Comparison of ENCODE assay signal across 14 cellular contexts in the genomic region with DNA sequence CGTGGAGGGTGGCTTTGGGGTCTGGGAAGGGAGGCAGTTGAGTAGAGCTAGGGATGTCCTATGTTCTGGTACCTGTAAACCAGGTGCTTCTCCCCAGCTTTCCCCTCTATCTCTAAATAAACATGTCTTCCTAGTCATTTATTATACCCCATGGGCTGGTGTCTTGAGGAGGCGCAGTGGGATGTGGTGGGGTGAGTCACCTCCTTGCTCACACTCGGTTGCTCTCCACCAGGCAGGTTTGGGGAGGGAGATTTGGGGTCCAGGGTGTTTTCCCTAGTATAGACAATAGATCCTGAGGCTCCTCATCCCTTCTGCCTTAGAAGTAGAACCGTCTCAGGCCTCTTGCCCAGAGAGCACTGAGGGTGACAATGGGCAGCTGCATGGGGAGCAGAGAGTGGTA. TPM values are rescaled to one million over a fixed set of nuclear protein-coding genes. Genes with fewer than 3 reads are reported as not detected.
DNase-seq lines count a peak whose midpoint lies in the region; ATAC-seq and TF ChIP-seq lines count a peak whose summit lies in the region.
"Had no signal": no experiment of that assay in that cellular context is flagged by ENCODE, and none has a peak within 500 bp of the region (broad histone marks: within the 10 kb centered on the region; RNA-seq: fewer than 3 reads in every experiment).

No MANE protein-coding gene starts in this region.

- POLR2A ChIA-PET in activated CD8-positive, alpha-beta T cell treated with anti-CD3 and anti-CD28 coated beads for 36 hours (lab: Charles Lee): no interaction called here

- H3K27me3 Mint-ChIP-seq in IgD-negative memory B cell (no peaks in the 10 kb centered on the region), osteocyte (ENCODE audit: unreplicated experiment) (peaks cover 2% of the 10 kb centered on the region)
- H3K27me3 Mint-ChIP-seq in activated CD8-positive, alpha-beta T cell treated with anti-CD3 and anti-CD28 coated beads for 36 hours: no peaks in the 10 kb centered on the region
- no peaks in the 10 kb centered on the region for H3K27me3 Mint-ChIP-seq in central memory CD8-positive, alpha-beta T cell

- peak; percentile 47 for ATAC-seq in activated CD8-positive, alpha-beta T cell treated with anti-CD3 and anti-CD28 coated beads for 36 hours
- no peak for ATAC-seq in central memory CD8-positive, alpha-beta T cell (replicated peaks; ENCODE audit: extremely low read depth, poor library complexity, severe bottlenecking)
- ATAC-seq in HG03442 (IDR thresholded peaks at IDR 0.05; ENCODE audit: unreplicated experiment): no peak

- intact Hi-C loops in activated CD8-positive, alpha-beta T cell treated with anti-CD3 and anti-CD28 coated beads for 36 hours (cut with micrococcal nuclease): no loop called here

- peaks cover 56 to 62% (median 57%) of the 10 kb centered on the region in 3 donors for H3K4me1 Mint-ChIP-seq in IgD-negative memory B cell
- peaks cover 76% of the 10 kb centered on the region for H3K4me1 Mint-ChIP-seq in activated CD8-positive, alpha-beta T cell treated with anti-CD3 and anti-CD28 coated beads for 36 hours (ENCODE audit: low read depth)
- H3K4me1 Mint-ChIP-seq in central memory CD8-positive, alpha-beta T cell: peaks cover 90% of the 10 kb centered on the region
- peaks cover 3% of the 10 kb centered on the region for H3K4me1 Mint-ChIP-seq in osteocyte (ENCODE audit: unreplicated experiment)

- H3K27ac Mint-ChIP-seq in IgD-negative memory B cell (peak overlapping the region; percentile 13 to 73 (median 72)), osteocyte (ENCODE audit: unreplicated experiment) (no peak overlapping the region)
- H3K27ac Mint-ChIP-seq in activated CD8-positive, alpha-beta T cell treated with anti-CD3 and anti-CD28 coated beads for 36 hours: peak overlapping the region; percentile 79
- peak overlapping the region; percentile 89 for H3K27ac Mint-ChIP-seq in central memory CD8-positive, alpha-beta T cell (ENCODE audit: low read depth)
- H3K27ac Mint-ChIP-seq: nephron had no signal

- H3K4me3 Mint-ChIP-seq in IgD-negative memory B cell (peak overlapping the region in 2 of 4 donors; percentile 64 to 73), osteocyte (ENCODE audit: unreplicated experiment) (no peak overlapping the region)
- peak overlapping the region; percentile 84 for H3K4me3 Mint-ChIP-seq in activated CD8-positive, alpha-beta T cell treated with anti-CD3 and anti-CD28 coated beads for 36 hours
- peak overlapping the region; percentile 82 for H3K4me3 Mint-ChIP-seq in central memory CD8-positive, alpha-beta T cell
- H3K4me3 Mint-ChIP-seq: nephron had no signal

- H3K27ac ChIP-seq in substantia nigra (ENCODE audit: low read depth, low read length, poor library complexity, severe bottlenecking): no peak overlapping the region
- H3K27ac ChIP-seq: HL-60 had no signal

- H3K36me3 Mint-ChIP-seq in IgD-negative memory B cell (peaks cover 3% of the 10 kb centered on the region), osteocyte (ENCODE audit: unreplicated experiment) (no peaks in the 10 kb centered on the region)
- peaks cover 92% of the 10 kb centered on the region for H3K36me3 Mint-ChIP-seq in activated CD8-positive, alpha-beta T cell treated with anti-CD3 and anti-CD28 coated beads for 36 hours (ENCODE audit: low read depth)
- H3K36me3 Mint-ChIP-seq in central memory CD8-positive, alpha-beta T cell (ENCODE audit: insufficient read depth): peaks cover 42% of the 10 kb centered on the region

- TF ChIP-seq CTCF in activated CD8-positive, alpha-beta T cell treated with anti-CD3 and anti-CD28 coated beads for 36 hours (IDR thresholded peaks at IDR 0.05): no peak
- no peak for TF ChIP-seq CTCF in osteocyte (IDR thresholded peaks at IDR 0.05)

- CTCF ChIA-PET in activated CD8-positive, alpha-beta T cell treated with anti-CD3 and anti-CD28 coated beads for 36 hours (lab: Charles Lee): interaction anchor here (2.8 to 4.6 kb wide), 2 partner anchors 25 to 41 kb away, joined by 8 to 82 read pairs; no protein-coding TSS in a partner anchor

- H3K9me3 Mint-ChIP-seq in IgD-negative memory B cell (peaks cover 0 to 2% (median 0%) of the 10 kb centered on the region in 3 donors), osteocyte (ENCODE audit: unreplicated experiment) (no peaks in the 10 kb centered on the region)
- no peaks in the 10 kb centered on the region for H3K9me3 Mint-ChIP-seq in activated CD8-positive, alpha-beta T cell treated with anti-CD3 and anti-CD28 coated beads for 36 hours
- H3K9me3 Mint-ChIP-seq in central memory CD8-positive, alpha-beta T cell: no peaks in the 10 kb centered on the region
- H3K9me3 Mint-ChIP-seq: nephron had no signal

- peak; percentile 85 for DNase-seq in activated CD8-positive, alpha-beta T cell treated with anti-CD3 and anti-CD28 coated beads for 36 hours
- no peak for DNase-seq in central memory CD8-positive, alpha-beta T cell (ENCODE audit: low spot score in 2 of 2)
- peak; percentile 53 to 56 for DNase-seq in stimulated activated CD8-positive, alpha-beta memory T cell treated with anti-CD3 and anti-CD28 coated beads, Interleukin-15, amount 100 ng/mL, for 48 hours (ENCODE audit: low read depth in 2 of 2)
- DNase-seq in substantia nigra (lab: John Stamatoyannopoulos, UW) (no peak), AG08395 (ENCODE audit: low spot score) (no peak), osteocyte (ENCODE audit: extremely low spot score, unreplicated experiment) (no peak)
- DNase-seq: amygdala, COR-L47, dermis blood vessel endothelial cell, NCI-H226 had no signal

RNA-seq across cellular contexts. Expression of a gene that starts 5.1 kb away (rescaled TPM):
- 36.4 TPM for polyA plus RNA-seq in IgD-negative memory B cell
- 100 to 1,000 TPM; 247 to 251 TPM for total RNA-seq in activated CD8-positive, alpha-beta T cell treated with anti-CD3 and anti-CD28 coated beads for 36 hours
- 6.3 and 8.9 TPM in 2 replicates for total RNA-seq in osteocyte

RNA-seq across cellular contexts. Expression of a gene that starts 51.5 kb away (rescaled TPM):
- not detected for polyA plus RNA-seq in IgD-negative memory B cell
- total RNA-seq in activated CD8-positive, alpha-beta T cell treated with anti-CD3 and anti-CD28 coated beads for 36 hours: under 1 TPM; 0.50 to 0.85 TPM
- total RNA-seq in osteocyte: not detected in 2 replicates

Comparison
In these comparisons a context has a peak if more than half of its experiments do, and no peak if none do; other contexts are left out.
1. DNase-seq: peak in activated CD8-positive, alpha-beta T cell treated with anti-CD3 and anti-CD28 coated beads for 36 hours (single experiment) and stimulated activated CD8-positive, alpha-beta memory T cell treated with anti-CD3 and anti-CD28 coated beads, Interleukin-15, amount 100 ng/mL, for 48 hours (2 of 2); none in central memory CD8-positive, alpha-beta T cell (0 of 2), substantia nigra (0 of 49), AG08395 (single experiment) and osteocyte (single experiment).
2. RNA of a gene that starts 5.1 kb away (total RNA-seq): 247 to 251 TPM in activated CD8-positive, alpha-beta T cell treated with anti-CD3 and anti-CD28 coated beads for 36 hours; 6.3 to 8.9 TPM in osteocyte; every median in the first group is over 10 times any median in the second.